In the genomic region with DNA sequence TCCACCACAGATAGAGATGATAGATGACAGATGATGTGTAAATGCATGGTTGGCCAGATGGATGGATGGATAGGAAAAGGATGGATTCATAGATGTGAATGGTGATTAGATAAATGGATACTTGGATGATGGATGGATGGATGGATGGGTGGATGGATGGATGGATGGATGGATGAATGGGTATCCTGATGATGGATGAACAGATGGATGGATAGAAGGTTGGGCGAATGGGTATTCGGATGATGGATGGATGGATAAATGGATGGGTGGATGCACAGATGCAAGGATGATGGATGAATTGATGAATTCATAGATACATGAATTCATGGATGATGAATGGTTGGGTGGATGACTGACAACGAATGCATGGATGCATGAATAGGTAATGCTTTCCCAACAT, we compare ENCODE assay signal across 24 cellular contexts. TPM values are rescaled to one million over a fixed set of nuclear protein-coding genes. Genes with fewer than 3 reads are reported as not detected.
"Had no signal": no experiment of that assay in that cellular context is flagged by ENCODE, and none has a peak within 500 bp of the region (broad histone marks: within the 10 kb centered on the region; RNA-seq: fewer than 3 reads in every experiment).

No MANE protein-coding gene starts in this region.

- H3K27me3 ChIP-seq: gastrocnemius medialis had no signal

- DNase-seq: dermis blood vessel endothelial cell; dorsolateral prefrontal cortex; effector CD4-positive, alpha-beta T cell; effector memory CD4-positive, alpha-beta T cell; erythroblast; esophagus squamous epithelium; foreskin fibroblast; foreskin melanocyte; gastrocnemius medialis; glutamatergic neuron; heart right ventricle; hippocampal formation; left cardiac atrium; left lung; left ventricle myocardium superior; lower lobe of right lung; mesenchymal stem cell; mucosa of descending colon; naive B cell; naive thymus-derived CD8-positive, alpha-beta T cell had no signal

- H3K27ac ChIP-seq: coronary artery, dorsolateral prefrontal cortex, epithelial cell of prostate, esophagus squamous epithelium, gastrocnemius medialis, heart right ventricle, left lung, lower lobe of right lung had no signal

- H3K27ac Mint-ChIP-seq: mesothelial cell of epicardium; naive B cell; naive thymus-derived CD8-positive, alpha-beta T cell had no signal

- H3K9me3 Mint-ChIP-seq: mesothelial cell of epicardium; naive thymus-derived CD8-positive, alpha-beta T cell had no signal

- H3K9me3 ChIP-seq: esophagus squamous epithelium, gastrocnemius medialis, heart right ventricle, left lung, lower lobe of right lung, mucosa of descending colon had no signal

- ATAC-seq: esophagus mucosa; gastrocnemius medialis; heart right ventricle; left cardiac atrium; left lung; left ventricle myocardium superior; lower lobe of right lung; mucosa of descending colon; naive thymus-derived CD8-positive, alpha-beta T cell had no signal

- H3K36me3 ChIP-seq: esophagus squamous epithelium, gastrocnemius medialis, heart right ventricle, left lung, lower lobe of right lung had no signal

- H3K4me1 ChIP-seq: esophagus squamous epithelium, gastrocnemius medialis, left lung, lower lobe of right lung had no signal

- H3K4me1 Mint-ChIP-seq: mesothelial cell of epicardium; naive B cell; naive thymus-derived CD8-positive, alpha-beta T cell had no signal

- H3K4me3 ChIP-seq: coronary artery, dorsolateral prefrontal cortex, esophagus squamous epithelium, gastrocnemius medialis, heart right ventricle, left lung, lower lobe of right lung, mucosa of descending colon had no signal

- H3K36me3 Mint-ChIP-seq: mesothelial cell of epicardium; naive thymus-derived CD8-positive, alpha-beta T cell had no signal

- H3K4me3 Mint-ChIP-seq: mesothelial cell of epicardium; naive B cell; naive thymus-derived CD8-positive, alpha-beta T cell had no signal

RNA-seq across cellular contexts. Expression of gene CHST1, which starts 56.1 kb away (rescaled TPM):
- total RNA-seq: naive thymus-derived CD8-positive, alpha-beta T cell had no signal
